Comparison of ENCODE assay signal across 10 cellular contexts in genomic region chr19:10766681-10767201, GRCh38. TPM values are rescaled to one million over a fixed set of nuclear protein-coding genes. Genes with fewer than 3 reads are reported as not detected.
A peak's percentile ranks its signal among the peaks of the same experiment; 100 is the strongest.
DNase-seq lines count a peak whose midpoint lies in the region; ATAC-seq, FAIRE-seq and TF ChIP-seq lines count a peak whose summit lies in the region.
"Had no signal": no experiment of that assay in that cellular context is flagged by ENCODE, and none has a peak within 500 bp of the region (broad histone marks: within the 10 kb centered on the region; RNA-seq: fewer than 3 reads in every experiment).

No MANE protein-coding gene starts in this region.

- DNase-seq in HepG2 (ENCODE audit: low spot score) = no peak
- peak in 36 of 61 donors; percentile 17 to 75 (median 46) for DNase-seq in caudate nucleus (lab: John Stamatoyannopoulos, UW)
- DNase-seq in medulla oblongata (ENCODE audit: extremely low spot score) = peak; percentile 60
- DNase-seq in vagina (ENCODE audit: extremely low spot score in 2 of 2) = no peak
- no peak for DNase-seq in amniotic stem cell (lab: John Stamatoyannopoulos, UW)
- no peak for DNase-seq in foreskin melanocyte
- DNase-seq: H7, NCI-H2227 treated with DMSO at 0.1 percent for 48 hours had no signal

- peaks cover 0 to under 1% (median 0%) of the 10 kb centered on the region in 4 donors for H3K36me3 ChIP-seq in liver (ENCODE audit: control insufficient read depth in 4 of 4, insufficient read depth in 3 of 4, low read depth in 1 of 4, low read length in 3 of 4)
- peaks cover 5 to 15% of the 10 kb centered on the region in 2 experiments; a peak in 4 of 5 replicates for H3K36me3 ChIP-seq in HepG2 (replicated peaks in 1 of 2; ENCODE audit: control insufficient read depth in 1 of 2, insufficient read depth in 2 of 2, low read length in 2 of 2)
- H3K36me3 ChIP-seq in vagina = peaks cover 0 to 2% of the 10 kb centered on the region in 2 donors

- H3K9ac ChIP-seq in liver (ENCODE audit: low read depth in 1 of 2, low read length in 2 of 2) (no peak overlapping the region), HepG2 (ENCODE audit: insufficient read depth, low read depth, low read length) (no peak overlapping the region)

- no peak for TF ChIP-seq POLR2A in HepG2 (IDR thresholded peaks at IDR 0.05; ENCODE audit: insufficient read depth in 1 of 2, low read depth in 2 of 2, low read length in 2 of 2)
- no peak for TF ChIP-seq POLR2A in vagina (IDR thresholded peaks at IDR 0.05)

- no peak overlapping the region for H3K27ac Mint-ChIP-seq in stimulated activated memory B cell treated with anti-CD40 and anti-IgM and Interleukin-4, amounts not matched to agents 10 μg/mL and 1 μg/mL and 100 μg/mL, for 72 hours

- peaks cover 70% of the 10 kb centered on the region for H3K4me1 Mint-ChIP-seq in stimulated activated memory B cell treated with anti-CD40 and anti-IgM and Interleukin-4, amounts not matched to agents 10 μg/mL and 1 μg/mL and 100 μg/mL, for 72 hours

- in situ Hi-C loops in HepG2 (cut with HindIII; ENCODE audit: extremely low pct_ligation_motif_present, low pct_unique_long_range_greater_than_20kb) = loop anchor here (5.0 kb wide), 1 partner anchor 49 kb away; the partner anchor contains the start of gene DNM2

- peaks cover 3% of the 10 kb centered on the region for H3K9me3 Mint-ChIP-seq in stimulated activated memory B cell treated with anti-CD40 and anti-IgM and Interleukin-4, amounts not matched to agents 10 μg/mL and 1 μg/mL and 100 μg/mL, for 72 hours

- peaks cover 50% of the 10 kb centered on the region for H3K36me3 Mint-ChIP-seq in stimulated activated memory B cell treated with anti-CD40 and anti-IgM and Interleukin-4, amounts not matched to agents 10 μg/mL and 1 μg/mL and 100 μg/mL, for 72 hours

- TF ChIP-seq CTCF in liver (IDR thresholded peaks at IDR 0.05; ENCODE audit: low read depth, low read length, missing input control) (no peak), HepG2 (CRISPR knock-in tag; IDR thresholded peaks at IDR 0.05) (no peak), vagina (IDR thresholded peaks at IDR 0.05) (no peak)

- peaks cover 38 to 68% (median 63%) of the 10 kb centered on the region in 4 donors for H3K4me1 ChIP-seq in liver (ENCODE audit: control insufficient read depth in 4 of 4, insufficient read depth in 4 of 4, low read length in 3 of 4)
- peaks cover 89% of the 10 kb centered on the region for H3K4me1 ChIP-seq in HepG2 (ENCODE audit: insufficient read depth, low read length)
- H3K4me1 ChIP-seq in vagina = peaks cover 66% of the 10 kb centered on the region

- CTCF ChIA-PET in HepG2 (lab: Yijun Ruan, JAX; ENCODE audit: low intra/inter-chr PET ratio, low total read pairs) = no interaction called here

- H3K27me3 Mint-ChIP-seq in stimulated activated memory B cell treated with anti-CD40 and anti-IgM and Interleukin-4, amounts not matched to agents 10 μg/mL and 1 μg/mL and 100 μg/mL, for 72 hours = no peaks in the 10 kb centered on the region

- TF ChIP-seq RAD21 in liver (IDR thresholded peaks at IDR 0.05) (no peak), HepG2 (CRISPR knock-in tag; IDR thresholded peaks at IDR 0.05) (no peak)

- intact Hi-C loops in HepG2 (cut with micrococcal nuclease; ENCODE audit: unreplicated experiment) = loop anchor here (5.0 kb wide), 1 partner anchor 46 kb away; no protein-coding TSS in a partner anchor
- intact Hi-C loops in vagina (cut with DNase I) = no loop called here

- 25% methylated on average over 10 of the region's 10 CpGs for WGBS in liver
- 95% methylated on average over 4 of the region's 10 CpGs for WGBS in HepG2 (ENCODE audit: low lambda C conversion rate)

- H3K27ac ChIP-seq in liver (ENCODE audit: low read depth in 1 of 2, low read length in 2 of 2) (peak overlapping the region; percentile 30 to 55), HepG2 (ENCODE audit: extremely low read length, insufficient read depth, low read length) (no peak overlapping the region), caudate nucleus (ENCODE audit: low read depth, low read length) (peak overlapping the region; percentile 66), vagina (peak overlapping the region; percentile 52)

- H3K27me3 ChIP-seq in liver (ENCODE audit: control insufficient read depth in 4 of 4, insufficient read depth in 4 of 4, low read length in 3 of 4) (no peaks in the 10 kb centered on the region), HepG2 (ENCODE audit: control insufficient read depth in 1 of 2, insufficient read depth in 2 of 2, low read length in 2 of 2) (no peaks in the 10 kb centered on the region), vagina (no peaks in the 10 kb centered on the region)

- H3K4me3 ChIP-seq in liver (ENCODE audit: low read depth in 1 of 3, low read length in 3 of 3) (no peak overlapping the region), HepG2 (replicated peaks in 1 of 3; ENCODE audit: insufficient read depth in 1 of 3, low read depth in 2 of 3, low read length in 3 of 3) (no peak overlapping the region), vagina (no peak overlapping the region)

- TF ChIP-seq EP300 in HepG2 (IDR thresholded peaks at IDR 0.05; ENCODE audit: low read depth in 2 of 2, low read length in 2 of 2) (no peak), HepG2 (CRISPR knock-in tag; IDR thresholded peaks at IDR 0.05; ENCODE audit: borderline replicate concordance) (no peak)

- no peak for FAIRE-seq in HepG2 (lab: Jason Lieb, UNC)

- POLR2A ChIA-PET in HepG2 (lab: Yijun Ruan, JAX) = no interaction called here

- H3K4me3 Mint-ChIP-seq in stimulated activated memory B cell treated with anti-CD40 and anti-IgM and Interleukin-4, amounts not matched to agents 10 μg/mL and 1 μg/mL and 100 μg/mL, for 72 hours = no peak overlapping the region

- H3K9me3 ChIP-seq in liver (ENCODE audit: control insufficient read depth in 4 of 4, low read length in 3 of 4) = no peaks in the 10 kb centered on the region
- H3K9me3 ChIP-seq in HepG2 (ENCODE audit: low read length) = no peaks in the 10 kb centered on the region
- no peaks in the 10 kb centered on the region for H3K9me3 ChIP-seq in vagina

- H4K20me1 ChIP-seq in HepG2 (ENCODE audit: insufficient read depth, low read length) = peaks cover 9% of the 10 kb centered on the region; the same call in 1 of the 2 replicates

- no peak overlapping the region for H3K4me2 ChIP-seq in HepG2 (ENCODE audit: low read depth, low read length)

- no peak overlapping the region for H2AFZ ChIP-seq in HepG2 (ENCODE audit: low read length)

- peaks cover 23% of the 10 kb centered on the region for H3K79me2 ChIP-seq in HepG2 (ENCODE audit: insufficient read depth, low read length)

- ATAC-seq in HepG2 = no peak
- no peak for ATAC-seq in stimulated activated memory B cell treated with anti-CD40 and anti-IgM and Interleukin-4, amounts not matched to agents 10 μg/mL and 1 μg/mL and 100 μg/mL, for 72 hours

- no TSS peak for BruUV-seq in HepG2 (replicated peaks; lab: Mats Ljungman, UMichigan)

TF ChIP-seq in HepG2, 621 proteins besides CTCF, POLR2A, EP300 and RAD21 (continues in another document):
- TF ChIP-seq NFKBIZ (CRISPR knock-in tag; IDR thresholded peaks at IDR 0.05) (no peak), SETDB1 (CRISPR knock-in tag; IDR thresholded peaks at IDR 0.05; ENCODE audit: borderline replicate concordance) (no peak), BCLAF1 (IDR thresholded peaks at IDR 0.05) (no peak)

RNA-seq across cellular contexts. Expression of gene DNM2, which starts 48.9 kb away (rescaled TPM):
- 10 to 100 TPM; 79.5 to 95.1 TPM for total RNA-seq in liver
- 10 to 100 TPM; 23.1 to 38.6 TPM for polyA plus RNA-seq in liver
- total RNA-seq in HepG2 (2016; rRNA removed; fragmentation: Illumina TruSeq; extraction: Trizol) = 41.7 and 48.2 TPM in 2 replicates
- 19.9 and 21.9 TPM in 2 replicates for total RNA-seq in HepG2 (2016; cell fraction: cytosol; rRNA removed; fragmentation: Illumina TruSeq; extraction: Trizol; ENCODE audit: low read depth)
- total RNA-seq in HepG2 (2016; cell fraction: insoluble cytoplasmic fraction; rRNA removed; fragmentation: Illumina TruSeq; extraction: Trizol) = 37.7 and 40.5 TPM in 2 replicates
- total RNA-seq in HepG2 (2016; cell fraction: membrane; rRNA removed; fragmentation: Illumina TruSeq; extraction: Trizol) = 29.4 and 31.2 TPM in 2 replicates
- 56.9 and 61.6 TPM in 2 replicates for total RNA-seq in HepG2 (2016; cell fraction: nucleus; rRNA removed; fragmentation: Illumina TruSeq; extraction: Trizol)
- polyA plus RNA-seq in HepG2 (2011; rRNA removed) = 59.8 and 67.0 TPM in 2 replicates
- 29.1 and 41.0 TPM in 2 replicates for polyA plus RNA-seq in HepG2 (2011; cell fraction: cytosol; rRNA removed)
- polyA plus RNA-seq in HepG2 (2011; cell fraction: nucleus; rRNA removed) = 155 and 203 TPM in 2 replicates
- 44.2 and 57.9 TPM in 2 replicates for polyA plus RNA-seq in HepG2 (2012)
- 8.6 and 9.0 TPM in 2 replicates for polyA plus RNA-seq in HepG2 (2016; cell fraction: cytosol; fragmentation: Illumina TruSeq; extraction: Trizol; ENCODE audit: low read depth)
- 39.4 and 48.6 TPM in 2 replicates for polyA plus RNA-seq in HepG2 (2016; cell fraction: insoluble cytoplasmic fraction; fragmentation: Illumina TruSeq; extraction: Trizol; ENCODE audit: low read depth)
- polyA plus RNA-seq in HepG2 (2016; cell fraction: membrane; fragmentation: Illumina TruSeq; extraction: Trizol; ENCODE audit: low read depth) = 18.1 and 20.6 TPM in 2 replicates
- 87.0 and 94.1 TPM in 2 replicates for polyA plus RNA-seq in HepG2 (2016; cell fraction: nucleus; fragmentation: Illumina TruSeq; extraction: Trizol; ENCODE audit: insufficient read depth, low read depth)
- polyA minus RNA-seq in HepG2 (2011; rRNA and poly(A)+ RNA removed; ENCODE audit: low replicate concordance) = 200 and 264 TPM in 2 replicates
- 44.4 and 50.0 TPM in 2 replicates for polyA minus RNA-seq in HepG2 (2011; cell fraction: cytosol; rRNA and poly(A)+ RNA removed)
- polyA minus RNA-seq in HepG2 (2011; cell fraction: nucleus; rRNA and poly(A)+ RNA removed) = 143 and 162 TPM in 2 replicates
- total RNA-seq in vagina = 128 TPM

Comparison
In these comparisons a context has a peak if more than half of its experiments do, and no peak if none do; other contexts are left out.
1. DNase-seq: peak in caudate nucleus (36 of 61) and medulla oblongata (single experiment); none in HepG2 (single experiment), vagina (0 of 2), amniotic stem cell (single experiment) and foreskin melanocyte (single experiment).